9 cellular contexts compared by ENCODE assay signal in the genomic region with DNA sequence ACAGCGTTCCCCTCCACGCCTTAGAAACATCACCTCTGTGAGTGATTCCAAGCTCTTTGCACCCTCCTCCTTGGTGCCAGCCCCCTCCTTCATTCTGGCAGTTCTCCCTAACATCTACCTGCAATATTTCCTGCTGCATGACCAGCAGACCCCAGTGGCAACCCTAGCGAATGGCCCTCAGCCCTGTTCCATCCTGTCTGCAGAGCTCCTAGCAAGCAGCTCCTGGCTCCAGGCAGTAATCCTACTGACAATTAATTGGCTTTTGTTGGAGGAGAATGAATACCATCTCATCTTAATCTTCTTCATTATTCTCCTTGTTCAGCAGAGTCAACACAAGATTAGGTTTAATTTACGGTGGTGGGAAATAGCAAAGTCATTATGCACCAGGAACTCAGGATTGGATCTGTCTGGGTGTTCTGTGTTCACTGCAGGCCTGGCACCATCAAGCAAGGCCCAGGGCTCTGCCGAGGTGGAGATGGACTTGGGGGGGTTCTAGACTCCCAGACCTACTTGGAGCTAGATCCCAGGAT. TPM values are rescaled to one million over a fixed set of nuclear protein-coding genes. Genes with fewer than 3 reads are reported as not detected.
"Had no signal": no experiment of that assay in that cellular context is flagged by ENCODE, and none has a peak within 500 bp of the region (broad histone marks: within the 10 kb centered on the region; RNA-seq: fewer than 3 reads in every experiment).

No MANE protein-coding gene starts in this region.

- DNase-seq: cortex of kidney had no signal

- H3K9me3 ChIP-seq: esophagus muscularis mucosa, gastrocnemius medialis, mucosa of descending colon, pancreas had no signal

- H3K4me1 ChIP-seq: gastrocnemius medialis, pancreas had no signal

- H3K4me3 ChIP-seq: dorsolateral prefrontal cortex, esophagus muscularis mucosa, gastrocnemius medialis, mucosa of descending colon, pancreas had no signal

- H3K36me3 ChIP-seq: esophagus muscularis mucosa, gastrocnemius medialis, pancreas had no signal

- H3K27ac ChIP-seq: dorsolateral prefrontal cortex, esophagus muscularis mucosa, gastrocnemius medialis, pancreas had no signal

- H3K27me3 ChIP-seq: dorsolateral prefrontal cortex, gastrocnemius medialis, pancreas had no signal

- FAIRE-seq: pancreas, small intestine had no signal

RNA-seq across cellular contexts. Expression of gene DRAXIN, which starts 49.7 kb away (rescaled TPM):
- total RNA-seq: fibroblast of villous mesenchyme, gastrocnemius medialis, left lobe of liver had no signal
